ENCODE assay signal across 1 cellular context in genomic region chr6:69868252-69868804, GRCh38.
TF ChIP-seq lines count a peak whose summit lies in the region.

No MANE protein-coding gene starts in this region.

TF ChIP-seq in H1, 55 proteins besides CTCF, POLR2A, EP300 and RAD21 (continued from another document):
- no peak for TF ChIP-seq TBP (IDR thresholded peaks at IDR 0.05; ENCODE audit: low read depth, low read length)
